ENCODE assay signal across 14 cellular contexts in genomic region chr22:30087037-30087436, GRCh38. TPM values are rescaled to one million over a fixed set of nuclear protein-coding genes. Genes with fewer than 3 reads are reported as not detected.
"Had no signal": no experiment of that assay in that cellular context is flagged by ENCODE, and none has a peak within 500 bp of the region (broad histone marks: within the 10 kb centered on the region; RNA-seq: fewer than 3 reads in every experiment).

No MANE protein-coding gene starts in this region.

RNA-seq across cellular contexts. Expression of gene HORMAD2, which starts 6.8 kb away (rescaled TPM):
- total RNA-seq: adrenal gland, dermis blood vessel endothelial cell, esophagus muscularis mucosa, hepatocyte, left cardiac atrium, lower lobe of right lung, mononuclear cell, right atrium auricular region, stomach, thoracic aorta, uterus, WTC11 had no signal
- polyA plus RNA-seq: adrenal gland; hepatocyte; naive thymus-derived CD4-positive, alpha-beta T cell; small intestine; stomach had no signal
